Comparison of ENCODE assay signal across 5 cellular contexts in the genomic region with DNA sequence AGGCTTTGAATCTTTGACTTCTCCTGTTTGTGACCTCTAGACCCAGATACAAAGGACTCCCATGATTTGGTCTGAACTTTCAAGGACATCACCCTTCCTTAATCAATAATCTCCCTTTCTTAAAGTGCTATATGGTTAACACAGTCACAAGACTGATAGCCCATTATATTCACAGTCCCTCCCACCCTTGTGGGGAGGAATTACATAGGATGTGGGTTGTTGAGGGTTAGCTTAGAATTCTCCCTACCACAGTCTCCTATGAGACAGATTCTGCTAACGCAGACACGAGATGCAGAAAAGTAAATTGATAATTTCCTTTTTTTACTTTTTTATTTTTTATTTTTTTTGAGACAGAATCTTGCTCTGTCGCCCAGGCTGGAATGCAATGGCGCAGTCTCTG. TPM values are rescaled to one million over a fixed set of nuclear protein-coding genes. Genes with fewer than 3 reads are reported as not detected.
"Had no signal": no experiment of that assay in that cellular context is flagged by ENCODE, and none has a peak within 500 bp of the region (broad histone marks: within the 10 kb centered on the region; RNA-seq: fewer than 3 reads in every experiment).

No MANE protein-coding gene starts in this region.

RNA-seq across cellular contexts. Expression of gene CFC1B, which starts 33.2 kb away (rescaled TPM):
- total RNA-seq: HepG2, HT-29, HT1080, IMR-90, K562 had no signal

RNA-seq across cellular contexts. Expression of gene POTEI, which starts 45.0 kb away (rescaled TPM):
- total RNA-seq: IMR-90 had no signal

RNA-seq across cellular contexts. Expression of gene CFC1, which starts 45.2 kb away (rescaled TPM):
- total RNA-seq: HepG2, HT-29, HT1080, IMR-90, K562 had no signal

RNA-seq across cellular contexts. Expression of gene POTEJ, which starts 57.1 kb away (rescaled TPM):
- total RNA-seq: HT-29, HT1080, IMR-90, K562 had no signal
